Comparison of ENCODE assay signal across 12 cellular contexts in genomic region chr10:91596821-91597396, GRCh38. TPM values are rescaled to one million over a fixed set of nuclear protein-coding genes. Genes with fewer than 3 reads are reported as not detected.
DNase-seq lines count a peak whose midpoint lies in the region; ATAC-seq and TF ChIP-seq lines count a peak whose summit lies in the region.
"Had no signal": no experiment of that assay in that cellular context is flagged by ENCODE, and none has a peak within 500 bp of the region (broad histone marks: within the 10 kb centered on the region; RNA-seq: fewer than 3 reads in every experiment).

No MANE protein-coding gene starts in this region.

- peaks cover 0 to 55% (median 32%) of the 10 kb centered on the region in 12 donors for H3K4me1 ChIP-seq in heart left ventricle
- peaks cover 20 to 35% of the 10 kb centered on the region in 2 donors for H3K4me1 ChIP-seq in uterus
- H3K4me1 ChIP-seq: Caco-2 had no signal

- DNase-seq in heart left ventricle (no peak), cardiac septum (ENCODE audit: low spot score) (no peak), MCF 10A (ENCODE audit: unreplicated experiment) (peak; percentile 69), uterus (peak in 1 of 2 donors; percentile 54), NCI-H774 (lab: John Stamatoyannopoulos, UW) (no peak), NCI-H2196 treated with DMSO at 0.1 percent for 48 hours (lab: John Stamatoyannopoulos, UW; ENCODE audit: unreplicated experiment) (no peak)
- DNase-seq: activated gamma-delta T cell treated with Interleukin-2 at 50 U/mL for 16 hours, Caco-2, NCI-H1048 had no signal

- H3K27ac ChIP-seq in heart left ventricle: peak overlapping the region in 10 of 12 donors; percentile 2 to 75 (median 47)
- H3K27ac ChIP-seq in layer of hippocampus (ENCODE audit: low read depth, low read length): peak overlapping the region; percentile 22
- H3K27ac ChIP-seq in uterus: peak overlapping the region; percentile 78 to 91

- peaks cover 26% of the 10 kb centered on the region for H3K4me1 Mint-ChIP-seq in MCF 10A (ENCODE audit: insufficient read depth, unreplicated experiment)

- 38 to 49% (median 43%) methylated on average over 1 of the region's 1 CpG for WGBS in heart left ventricle, 4 donors

- CTCF ChIA-PET in MCF 10A (lab: Yijun Ruan, JAX): interaction anchor here (0.6 to 1.2 kb wide), 4 partner anchors 9 to 125 kb away, joined by 3 read pairs; no protein-coding TSS in a partner anchor

- peak overlapping the region; percentile 76 for H3K27ac Mint-ChIP-seq in MCF 10A (ENCODE audit: low read depth, unreplicated experiment)

- POLR2A ChIA-PET in MCF 10A (lab: Yijun Ruan, JAX): interaction anchor here (0.6 to 2.8 kb wide), 6 partner anchors 9 to 85 kb away, joined by 3 to 11 read pairs (median 3); no protein-coding TSS in a partner anchor

- H3K9me3 Mint-ChIP-seq in MCF 10A (ENCODE audit: unreplicated experiment): no peaks in the 10 kb centered on the region

- H3K4me3 ChIP-seq in heart left ventricle: no peak overlapping the region
- no peak overlapping the region for H3K4me3 ChIP-seq in uterus
- H3K4me3 ChIP-seq: skin epidermis had no signal

- no peaks in the 10 kb centered on the region for H3K36me3 Mint-ChIP-seq in MCF 10A (ENCODE audit: insufficient read depth, unreplicated experiment)

- no peaks in the 10 kb centered on the region for H3K36me3 ChIP-seq in heart left ventricle
- H3K36me3 ChIP-seq in uterus: no peaks in the 10 kb centered on the region

- H3K27me3 Mint-ChIP-seq in MCF 10A (ENCODE audit: insufficient read depth, unreplicated experiment): no peaks in the 10 kb centered on the region

- TF ChIP-seq CTCF in heart left ventricle (IDR thresholded peaks at IDR 0.05) (no peak), MCF 10A (IDR thresholded peaks at IDR 0.05; ENCODE audit: unreplicated experiment) (no peak), uterus (IDR thresholded peaks at IDR 0.05) (no peak)

- intact Hi-C loops in heart left ventricle (cut with DNase I): loop anchor here in 1 of 10 donors (5.0 kb wide), 1 partner anchor 35 kb away; the partner anchor contains the start of gene PPP1R3C
- intact Hi-C loops in cardiac septum (cut with DNase I): no loop called here
- intact Hi-C loops in MCF 10A (cut with micrococcal nuclease): loop anchor here (1.0 kb wide), 1 partner anchor 20 kb away; no protein-coding TSS in a partner anchor
- intact Hi-C loops in uterus (cut with DNase I; ENCODE audit: low total_unique reads): no loop called here

- peak in 1 of 4 donors; percentile 26 for ATAC-seq in heart left ventricle
- ATAC-seq in HG02870 (IDR thresholded peaks at IDR 0.05; ENCODE audit: unreplicated experiment): no peak

- H3K9me3 ChIP-seq in heart left ventricle: no peaks in the 10 kb centered on the region
- H3K9me3 ChIP-seq in uterus: no peaks in the 10 kb centered on the region
- H3K9me3 ChIP-seq: Caco-2 had no signal

- TSS peak; percentile 44 for BruUV-seq in MCF 10A (replicated peaks; lab: Mats Ljungman, UMichigan)

- no peaks in the 10 kb centered on the region for H3K27me3 ChIP-seq in heart left ventricle
- H3K27me3 ChIP-seq in layer of hippocampus (ENCODE audit: control insufficient read depth, insufficient read depth, low read length): no peaks in the 10 kb centered on the region
- no peaks in the 10 kb centered on the region for H3K27me3 ChIP-seq in uterus

- TF ChIP-seq POLR2A in heart left ventricle (IDR thresholded peaks at IDR 0.05) (no peak), uterus (IDR thresholded peaks at IDR 0.05) (no peak)

- H3K4me3 Mint-ChIP-seq in MCF 10A (ENCODE audit: unreplicated experiment): no peak overlapping the region

RNA-seq across cellular contexts. Expression of gene PPP1R3C, which starts 36.0 kb away (rescaled TPM):
- total RNA-seq in heart left ventricle (100 to 1,000 TPM in 7 of 9 donors, 10 to 100 TPM in 2; 38.0 to 270 (median 150) TPM), cardiac septum (212 TPM), MCF 10A (2022) (0.30 and 0.47 TPM in 2 replicates), uterus (10 to 100 TPM; 19.7 to 55.2 (median 25.5) TPM)
- 10 to 100 TPM; 35.4 to 82.6 TPM for polyA plus RNA-seq in heart left ventricle
- total RNA-seq: Caco-2 had no signal

Comparison
In these comparisons a context has a peak if more than half of its experiments do, and no peak if none do; other contexts are left out.
1. H3K27ac ChIP-seq: peak in every context shown above with its lines; median percentile 84 in uterus; 47 in heart left ventricle; 22 in layer of hippocampus.
2. RNA of gene PPP1R3C, which starts 36.0 kb away (total RNA-seq): 212 TPM in cardiac septum (single experiment), 38.0 to 270 TPM in heart left ventricle and 19.7 to 55.2 TPM in uterus; 0.30 to 0.47 TPM in MCF 10A; every median in the first group is over 10 times any median in the second.